25 cellular contexts compared by ENCODE assay signal in genomic region chr5:4384649-4385048, GRCh38.
DNase-seq lines count a peak whose midpoint lies in the region; ATAC-seq, FAIRE-seq and TF ChIP-seq lines count a peak whose summit lies in the region.
"Had no signal": no experiment of that assay in that cellular context is flagged by ENCODE, and none has a peak within 500 bp of the region (broad histone marks: within the 10 kb centered on the region; RNA-seq: fewer than 3 reads in every experiment).

No MANE protein-coding gene starts in this region.

- no peak overlapping the region for H2AFZ ChIP-seq in DND-41 (ENCODE audit: low read depth, low read length)

- DNase-seq in DND-41 (no peak), HT1080 (ENCODE audit: low read depth) (peak; percentile 55), bronchial epithelial cell (ENCODE audit: low read depth) (peak; percentile 7), mesendoderm (peak; percentile 25), immature natural killer cell (no peak)
- no peak for DNase-seq in T-helper 2 cell treated with Interferon-gamma antibody and Interleukin-4, amounts not matched to agents 5 μg/mL and 100 μg/mL, for 36 hours (ENCODE audit: low spot score)
- no peak for DNase-seq in activated CD4-positive, alpha-beta T cell treated with anti-CD3 and anti-CD28 coated beads, Interleukin-2, amount 50 U/mL, for 4 hours
- DNase-seq in activated effector memory CD4-positive, alpha-beta T cell treated with Interleukin-2 at 50 U/mL for 16 hours = no peak
- DNase-seq: AML-193; Caco-2; CD4-positive, alpha-beta T cell; DMS79 treated with DMSO at 0.1 percent for 48 hours; GOT3; H7; HFFc6; IMR-90 had no signal

- no peak overlapping the region for H3K18ac ChIP-seq in mesendoderm (ENCODE audit: low read length)

- no peaks in the 10 kb centered on the region for H3K4me1 Mint-ChIP-seq in T-helper 2 cell treated with Interferon-gamma antibody and Interleukin-4, amounts not matched to agents 5 μg/mL and 100 μg/mL, for 36 hours (ENCODE audit: low read depth)
- H3K4me1 Mint-ChIP-seq in immature natural killer cell = no peaks in the 10 kb centered on the region

- H3K27ac Mint-ChIP-seq in T-helper 2 cell treated with Interferon-gamma antibody and Interleukin-4, amounts not matched to agents 5 μg/mL and 100 μg/mL, for 36 hours = no peak overlapping the region
- no peak overlapping the region for H3K27ac Mint-ChIP-seq in immature natural killer cell
- H3K27ac Mint-ChIP-seq: CD4-positive, alpha-beta T cell; HFFc6 had no signal

- 0 out of 2 replicates have a peak overlapping the region, but pooled peaks have one; percentile 19 for H3K27ac ChIP-seq in DND-41 (ENCODE audit: low read length)
- no peak overlapping the region for H3K27ac ChIP-seq in mesendoderm (ENCODE audit: low read depth, low read length)
- H3K27ac ChIP-seq: C4-2B, HL-60 had no signal

- H3K27me3 Mint-ChIP-seq in T-helper 2 cell treated with Interferon-gamma antibody and Interleukin-4, amounts not matched to agents 5 μg/mL and 100 μg/mL, for 36 hours (ENCODE audit: low read depth) = no peaks in the 10 kb centered on the region
- H3K27me3 Mint-ChIP-seq in immature natural killer cell (ENCODE audit: low read depth in 3 of 3) = peaks cover 0 to 2% (median 0%) of the 10 kb centered on the region in 3 donors
- H3K27me3 Mint-ChIP-seq: CD4-positive, alpha-beta T cell had no signal

- H2BK15ac ChIP-seq in mesendoderm (replicated peaks; ENCODE audit: low read depth) = no peak overlapping the region

- no peak overlapping the region for H3K4me3 Mint-ChIP-seq in T-helper 2 cell treated with Interferon-gamma antibody and Interleukin-4, amounts not matched to agents 5 μg/mL and 100 μg/mL, for 36 hours
- H3K4me3 Mint-ChIP-seq in immature natural killer cell = no peak overlapping the region
- H3K4me3 Mint-ChIP-seq: CD4-positive, alpha-beta T cell; HFFc6 had no signal

- ATAC-seq in DND-41 (ENCODE audit: insufficient read depth, low read depth) = no peak
- ATAC-seq: HCT116, K562 had no signal

- no peaks in the 10 kb centered on the region for H3K36me3 Mint-ChIP-seq in T-helper 2 cell treated with Interferon-gamma antibody and Interleukin-4, amounts not matched to agents 5 μg/mL and 100 μg/mL, for 36 hours (ENCODE audit: low read depth)
- peaks cover 0 to 4% (median 0%) of the 10 kb centered on the region in 3 donors for H3K36me3 Mint-ChIP-seq in immature natural killer cell

- H3K36me3 ChIP-seq in DND-41 (ENCODE audit: insufficient read depth, low read length) (no peaks in the 10 kb centered on the region), bronchial epithelial cell (ENCODE audit: control insufficient read depth, insufficient read depth, low read length) (no peaks in the 10 kb centered on the region), mesendoderm (ENCODE audit: control insufficient read depth, insufficient read depth, low read length) (no peaks in the 10 kb centered on the region)

- no peak overlapping the region for H3K56ac ChIP-seq in mesendoderm (ENCODE audit: low read length)

- H3K9ac ChIP-seq in DND-41 (ENCODE audit: low read depth, low read length) (no peak overlapping the region), mesendoderm (ENCODE audit: low read length) (no peak overlapping the region)

- H3K79me2 ChIP-seq in DND-41 (ENCODE audit: insufficient read depth, low read length) (no peaks in the 10 kb centered on the region), mesendoderm (ENCODE audit: control insufficient read depth, insufficient read depth, low read length) (no peaks in the 10 kb centered on the region)

- H3K79me1 ChIP-seq in mesendoderm (ENCODE audit: low read length) = no peaks in the 10 kb centered on the region

- no peak overlapping the region for H3K23ac ChIP-seq in mesendoderm (ENCODE audit: low read length)

- no peaks in the 10 kb centered on the region for H4K20me1 ChIP-seq in DND-41 (ENCODE audit: insufficient read depth, low read length)

- no peak for FAIRE-seq in bronchial epithelial cell (lab: Jason Lieb, UNC)
- FAIRE-seq: A204.1, G401.6, GM12892, GM18507, HTR-8/SVneo, K562 had no signal

- peaks cover 5% of the 10 kb centered on the region; the same call in 1 of the 2 replicates for H3K4me1 ChIP-seq in DND-41 (ENCODE audit: insufficient read depth, low read length)
- H3K4me1 ChIP-seq in mesendoderm (ENCODE audit: control insufficient read depth, low read depth, low read length) = no peaks in the 10 kb centered on the region
- H3K4me1 ChIP-seq: Caco-2 had no signal

- H3K9me3 ChIP-seq in DND-41 (ENCODE audit: insufficient read depth, low read length, severe bottlenecking) = no peaks in the 10 kb centered on the region
- H3K9me3 ChIP-seq: Caco-2 had no signal

- TF ChIP-seq CTCF in DND-41 (IDR thresholded peaks at IDR 0.05; ENCODE audit: borderline replicate concordance, extremely low read depth, low read length, poor library complexity, severe bottlenecking) (no peak), bronchial epithelial cell (IDR thresholded peaks at IDR 0.05; ENCODE audit: insufficient read depth, low read length, severe bottlenecking) (no peak)

- no peak overlapping the region for H3K4me3 ChIP-seq in DND-41 (ENCODE audit: low read depth in 1 of 2, low read length in 2 of 2)
- H3K4me3 ChIP-seq in bronchial epithelial cell (ENCODE audit: low read depth, low read length) = no peak overlapping the region
- H3K4me3 ChIP-seq in mesendoderm (ENCODE audit: low read length) = no peak overlapping the region
- H3K4me3 ChIP-seq: K562 had no signal

- no CpG with 5 or more reads among the region's 6 CpGs for WGBS in mesendoderm (ENCODE audit: extremely low coverage, insufficient coverage, low lambda C conversion rate)

- no peak overlapping the region for H3K4ac ChIP-seq in mesendoderm (ENCODE audit: low read depth, low read length)

- H3K27me3 ChIP-seq in DND-41 (ENCODE audit: insufficient read depth, low read length, poor library complexity) (no peaks in the 10 kb centered on the region), bronchial epithelial cell (ENCODE audit: control insufficient read depth, insufficient read depth, low read length) (no peaks in the 10 kb centered on the region), mesendoderm (ENCODE audit: insufficient read depth, low read length, poor library complexity) (no peaks in the 10 kb centered on the region)

- peaks cover 10% of the 10 kb centered on the region for H3K9me3 Mint-ChIP-seq in T-helper 2 cell treated with Interferon-gamma antibody and Interleukin-4, amounts not matched to agents 5 μg/mL and 100 μg/mL, for 36 hours
- H3K9me3 Mint-ChIP-seq in immature natural killer cell = peaks cover 0 to 16% (median 2%) of the 10 kb centered on the region in 6 donors

- H4K8ac ChIP-seq in mesendoderm (ENCODE audit: low read depth, low read length) = no peak overlapping the region

- H2BK120ac ChIP-seq in mesendoderm (ENCODE audit: low read depth, low read length) = no peak overlapping the region

- H2AK5ac ChIP-seq in mesendoderm (ENCODE audit: low read length) = no peak overlapping the region

- no peak overlapping the region for H4K5ac ChIP-seq in mesendoderm (ENCODE audit: low read length)

- H2BK5ac ChIP-seq in mesendoderm (ENCODE audit: low read length) = no peak overlapping the region

- H3K4me2 ChIP-seq in DND-41 (ENCODE audit: insufficient read depth, low read length) (no peak overlapping the region), mesendoderm (ENCODE audit: low read length) (no peak overlapping the region)

Comparison
In these comparisons a context has a peak if more than half of its experiments do, and no peak if none do; other contexts are left out.
1. DNase-seq: peak in HT1080 (single experiment), bronchial epithelial cell (single experiment) and mesendoderm (single experiment); none in DND-41 (single experiment), T-helper 2 cell treated with Interferon-gamma antibody and Interleukin-4, amounts not matched to agents 5 μg/mL and 100 μg/mL, for 36 hours (single experiment), activated CD4-positive, alpha-beta T cell treated with anti-CD3 and anti-CD28 coated beads, Interleukin-2, amount 50 U/mL, for 4 hours (0 of 2), immature natural killer cell (0 of 3) and activated effector memory CD4-positive, alpha-beta T cell treated with Interleukin-2 at 50 U/mL for 16 hours (single experiment).